In the genomic region with DNA sequence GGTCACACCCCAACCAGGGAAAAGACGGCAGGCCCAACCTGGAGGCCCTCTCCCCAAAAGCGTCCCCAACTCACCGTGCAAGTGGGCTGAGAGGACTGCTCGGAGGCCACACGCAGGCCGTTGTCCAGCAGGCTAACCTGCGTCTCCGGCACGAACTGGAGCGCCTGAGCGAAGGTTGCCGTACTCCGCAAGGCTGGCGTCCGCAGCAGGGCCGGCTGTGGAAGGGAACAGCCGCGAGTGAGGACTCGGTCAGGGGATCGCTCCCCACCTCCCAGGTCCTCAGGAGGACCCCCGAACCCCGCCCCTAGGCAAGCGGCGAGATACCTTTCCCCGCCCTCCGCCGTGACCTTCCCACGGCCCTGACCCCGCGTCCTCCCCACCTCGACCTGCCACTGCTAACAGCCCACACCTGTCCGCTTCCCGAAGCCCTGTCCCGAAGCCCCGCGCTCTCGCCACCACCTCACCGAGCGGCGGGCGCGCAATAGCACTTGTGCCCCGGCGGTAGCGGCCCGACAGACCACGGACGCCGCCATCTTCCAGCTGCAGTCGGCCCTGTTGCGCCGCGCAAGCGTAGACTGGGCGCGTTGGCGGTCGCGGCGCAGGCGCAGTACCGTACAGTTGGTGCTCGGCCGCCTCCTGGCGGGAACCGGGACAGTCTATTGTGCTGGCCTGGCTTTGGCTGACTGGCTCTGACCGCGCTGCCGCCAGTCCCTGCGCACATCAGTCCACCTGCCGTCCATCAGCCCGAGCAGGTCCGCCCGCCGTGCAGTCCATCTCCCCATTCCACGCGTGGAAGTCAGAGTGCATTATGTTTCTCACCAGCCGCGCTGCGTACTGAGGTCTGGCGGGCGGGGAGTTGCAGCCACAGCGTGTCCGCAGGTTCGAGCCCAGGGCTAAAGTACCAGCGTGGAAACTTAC, we compare ENCODE assay signal across 8 cellular contexts. TPM values are rescaled to one million over a fixed set of nuclear protein-coding genes. Genes with fewer than 3 reads are reported as not detected.
DNase-seq lines count a peak whose midpoint lies in the region; ATAC-seq and TF ChIP-seq lines count a peak whose summit lies in the region.

A gene (minus strand): TSS at position 559 of the 918 bp plus-strand sequence. CDS start 26 bp downstream, at position 533.

- intact Hi-C loops in IMR-90 (cut with micrococcal nuclease): loop anchor here (1.0 kb wide), 1 partner anchor 26 kb away; a partner anchor contains a TSS

- H2BK5ac ChIP-seq in IMR-90 (ENCODE audit: low read depth, low read length, poor library complexity, severe bottlenecking): peak within 1 kb of the TSS; percentile 87

- peak within 1 kb of the TSS; percentile 81 for H3K18ac ChIP-seq in IMR-90 (ENCODE audit: low read depth, low read length)

- H2AK9ac ChIP-seq in IMR-90 (replicated peaks; ENCODE audit: low read depth, low read length, poor library complexity): peak within 1 kb of the TSS; percentile 96

- H3K9me1 ChIP-seq in IMR-90 (ENCODE audit: insufficient read depth, low read length): peaks cover 10% of the 10 kb centered on the region

- peaks cover 12 to 45% of the 10 kb centered on the region in 2 experiments; a peak in 3 of 4 replicates for H3K79me1 ChIP-seq in IMR-90 (ENCODE audit: low read depth in 1 of 2, low read length in 2 of 2)

- peak within 1 kb of the TSS; percentile 54; the same call in 1 of the 2 replicates for H3K23ac ChIP-seq in IMR-90 (ENCODE audit: low read depth, low read length)

- H4K91ac ChIP-seq in IMR-90 (ENCODE audit: insufficient read depth, low read depth, low read length): peak within 1 kb of the TSS; percentile 84

- peak; percentile 59 for TF ChIP-seq RAD21 in IMR-90 (IDR thresholded peaks at IDR 0.05; ENCODE audit: low read length)

- peak within 1 kb of the TSS; percentile 93 for H3K27ac ChIP-seq in IMR-90 (ENCODE audit: insufficient read depth, low read length)
- peak within 1 kb of the TSS; percentile 49 for H3K27ac ChIP-seq in epithelial cell of prostate

- H2AFZ ChIP-seq in IMR-90 (replicated peaks; ENCODE audit: low read length, poor library complexity): peak within 1 kb of the TSS; percentile 99

- TF ChIP-seq POLR2A in IMR-90 (IDR thresholded peaks at IDR 0.05; ENCODE audit: low read depth, low read length): peak; percentile 81

- H3K4me3 ChIP-seq in IMR-90 (ENCODE audit: insufficient read depth, low read depth, low read length): peak within 1 kb of the TSS; percentile 90

- H2BK15ac ChIP-seq in IMR-90 (ENCODE audit: low read depth, low read length): peak within 1 kb of the TSS; percentile 23; the same call in 1 of the 3 replicates

- in situ Hi-C loops in IMR-90 (cut with MboI; ENCODE audit: low sequenced_read_pairs): no loop called here

- no peak within 1 kb of the TSS for H2BK20ac ChIP-seq in IMR-90 (ENCODE audit: low read depth, low read length)

- peak within 1 kb of the TSS; percentile 28 for H3K56ac ChIP-seq in IMR-90 (ENCODE audit: extremely low read depth, insufficient read depth, low read length)

- H3K4me1 ChIP-seq in IMR-90 (ENCODE audit: control insufficient read depth, insufficient read depth, low read length): peaks cover 18% of the 10 kb centered on the region

- H4K5ac ChIP-seq in IMR-90 (ENCODE audit: low read depth, low read length): peak within 1 kb of the TSS; percentile 77

- H3K4me2 ChIP-seq in IMR-90 (ENCODE audit: low read depth, low read length): peak within 1 kb of the TSS; percentile 99

- no peaks in the 10 kb centered on the region for H3K9me3 ChIP-seq in IMR-90 (ENCODE audit: control insufficient read depth, insufficient read depth, low read length)

- peak within 1 kb of the TSS; percentile 67 to 94 for H4K8ac ChIP-seq in IMR-90 (ENCODE audit: low read depth in 2 of 2, low read length in 2 of 2)

- peaks cover 4% of the 10 kb centered on the region; the same call in 1 of the 2 replicates for H4K20me1 ChIP-seq in IMR-90 (ENCODE audit: insufficient read depth, low read length)

- BruUV-seq in IMR-90 (replicated peaks; lab: Mats Ljungman, UMichigan): no TSS peak

- peak; percentile 83 for TF ChIP-seq CTCF in IMR-90 (conservative IDR thresholded peaks at IDR 0.05; ENCODE audit: low read depth, low read length)

- peak within 1 kb of the TSS; percentile 93 for H3K9ac ChIP-seq in IMR-90 (ENCODE audit: low read depth, low read length)

- H3K4ac ChIP-seq in IMR-90 (ENCODE audit: low read depth, low read length): peak within 1 kb of the TSS; percentile 88

- H2BK120ac ChIP-seq in IMR-90 (ENCODE audit: low read depth, low read length): peak within 1 kb of the TSS; percentile 78

- H2AK5ac ChIP-seq in IMR-90 (ENCODE audit: low read depth, low read length): peak within 1 kb of the TSS; percentile 94

- CTCF ChIA-PET in IMR-90 (lab: Yijun Ruan, JAX): interaction anchor here (0.5 to 0.8 kb wide), 2 partner anchors 10 to 12 kb away, joined by 3 to 4 read pairs; no protein-coding TSS in a partner anchor

- H3K14ac ChIP-seq in IMR-90 (replicated peaks; ENCODE audit: low read depth, low read length): peak within 1 kb of the TSS; percentile 91

- peaks cover 20% of the 10 kb centered on the region for H3K36me3 ChIP-seq in IMR-90 (ENCODE audit: control insufficient read depth, insufficient read depth, low read length)

- POLR2A ChIA-PET in IMR-90 (lab: Charles Lee; ENCODE audit: unreplicated experiment): no interaction called here

- ATAC-seq in GM21528 (IDR thresholded peaks at IDR 0.05; ENCODE audit: low FRiP score, unreplicated experiment) (peak; percentile 95), IMR-90 (ENCODE audit: low read depth) (peak; percentile 95)

- DNase-seq in DMS153 treated with DMSO at 0.1 percent for 48 hours (lab: John Stamatoyannopoulos, UW; ENCODE audit: unreplicated experiment) (peak; percentile 50), IMR-90 (peak; percentile 90), OCI-M2 (lab: John Stamatoyannopoulos, UW; ENCODE audit: unreplicated experiment) (peak; percentile 32), activated T-cell treated with anti-CD3 and anti-CD28 coated beads for 48 hours (ENCODE audit: low read depth) (peak; percentile 92), epithelial cell of prostate (ENCODE audit: low read depth, low spot score) (peak; percentile 55), mucosa of gallbladder (ENCODE audit: low spot score) (peak; percentile 94)
- peak; percentile 78 for DNase-seq in stimulated activated CD8-positive, alpha-beta memory T cell treated with anti-CD3 and anti-CD28 coated beads, Interleukin-4, amount 100 ng/mL, for 4 hours (ENCODE audit: low read depth in 2 of 2, low spot score in 1 of 2)

- dilution Hi-C loops in IMR-90 (cut with HindIII; ENCODE audit: low sequenced_read_pairs, unreplicated experiment): no loop called here

- no peaks in the 10 kb centered on the region for H3K27me3 ChIP-seq in IMR-90 (ENCODE audit: control insufficient read depth, insufficient read depth, low read length)

- WGBS in IMR-90 (ENCODE audit: extremely low coverage in 2 of 2, insufficient read length in 1 of 2), 2 experiments: 1% methylated on average over 31 of the region's 86 CpGs; no CpG with 5 or more reads in 1 of the 2 experiments

TF ChIP-seq in IMR-90, 13 proteins besides CTCF, POLR2A, EP300 and RAD21:
- TF ChIP-seq RCOR1 (IDR thresholded peaks at IDR 0.05; ENCODE audit: insufficient replicate concordance, low read length): no peak
- 0 out of 2 replicates have a peak, but pooled peaks have one; percentile 44 for TF ChIP-seq MXI1 (IDR thresholded peaks at IDR 0.05; ENCODE audit: borderline replicate concordance, low read depth, low read length)
- TF ChIP-seq, protein P1, sequence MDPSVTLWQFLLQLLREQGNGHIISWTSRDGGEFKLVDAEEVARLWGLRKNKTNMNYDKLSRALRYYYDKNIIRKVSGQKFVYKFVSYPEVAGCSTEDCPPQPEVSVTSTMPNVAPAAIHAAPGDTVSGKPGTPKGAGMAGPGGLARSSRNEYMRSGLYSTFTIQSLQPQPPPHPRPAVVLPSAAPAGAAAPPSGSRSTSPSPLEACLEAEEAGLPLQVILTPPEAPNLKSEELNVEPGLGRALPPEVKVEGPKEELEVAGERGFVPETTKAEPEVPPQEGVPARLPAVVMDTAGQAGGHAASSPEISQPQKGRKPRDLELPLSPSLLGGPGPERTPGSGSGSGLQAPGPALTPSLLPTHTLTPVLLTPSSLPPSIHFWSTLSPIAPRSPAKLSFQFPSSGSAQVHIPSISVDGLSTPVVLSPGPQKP (IDR thresholded peaks at IDR 0.05; ENCODE audit: borderline replicate concordance, low read depth, low read length): no peak
- TF ChIP-seq CEBPB (IDR thresholded peaks at IDR 0.05; ENCODE audit: low read depth, low read length): no peak
- TF ChIP-seq SMC3 (IDR thresholded peaks at IDR 0.05; ENCODE audit: low read depth, low read length): peak; percentile 66
- no peak for TF ChIP-seq MAFK (IDR thresholded peaks at IDR 0.05; ENCODE audit: low read depth, low read length)
- TF ChIP-seq NFE2L2 (IDR thresholded peaks at IDR 0.05; ENCODE audit: low read depth, low read length): no peak
- no peak for TF ChIP-seq FOS (IDR thresholded peaks at IDR 0.05; ENCODE audit: low read depth, low read length)
- TF ChIP-seq, protein P2, sequence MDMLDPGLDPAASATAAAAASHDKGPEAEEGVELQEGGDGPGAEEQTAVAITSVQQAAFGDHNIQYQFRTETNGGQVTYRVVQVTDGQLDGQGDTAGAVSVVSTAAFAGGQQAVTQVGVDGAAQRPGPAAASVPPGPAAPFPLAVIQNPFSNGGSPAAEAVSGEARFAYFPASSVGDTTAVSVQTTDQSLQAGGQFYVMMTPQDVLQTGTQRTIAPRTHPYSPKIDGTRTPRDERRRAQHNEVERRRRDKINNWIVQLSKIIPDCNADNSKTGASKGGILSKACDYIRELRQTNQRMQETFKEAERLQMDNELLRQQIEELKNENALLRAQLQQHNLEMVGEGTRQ (IDR thresholded peaks at IDR 0.05; ENCODE audit: low read depth, low read length): no peak
- TF ChIP-seq CHD1 (IDR thresholded peaks at IDR 0.05; ENCODE audit: low read depth, low read length): no peak
- TF ChIP-seq MAZ (IDR thresholded peaks at IDR 0.05; ENCODE audit: borderline replicate concordance, low read depth, low read length): no peak
- TF ChIP-seq RFX5 (IDR thresholded peaks at IDR 0.05; ENCODE audit: low read depth, low read length): no peak
- TF ChIP-seq BHLHE40 (IDR thresholded peaks at IDR 0.05; ENCODE audit: low read depth, low read length): no peak
TF ChIP-seq in IMR-90: peak in this region for 2.

RNA-seq across cellular contexts. Expression of the gene that starts here (rescaled TPM):
- total RNA-seq in IMR-90 (2012; rRNA removed) (952 and 1,365 TPM in 2 replicates), mucosa of gallbladder (193 TPM)
- polyA plus RNA-seq in IMR-90 (2012; rRNA removed): 410 and 474 TPM in 2 replicates
- 589 and 721 TPM in 2 replicates for polyA plus RNA-seq in IMR-90 (2012; cell fraction: cytosol; rRNA removed)
- 253 and 529 TPM in 2 replicates for polyA plus RNA-seq in IMR-90 (2012; cell fraction: nucleus; rRNA removed; ENCODE audit: low replicate concordance)

Comparison
In these comparisons a context has a peak if more than half of its experiments do, and no peak if none do; other contexts are left out.
1. Peak in every context shown above with its lines: DNase-seq, ATAC-seq, H3K4me3 ChIP-seq and H3K27ac ChIP-seq.
2. DNase-seq: peak in every context shown above with its lines; median percentile 94 in mucosa of gallbladder; 92 in activated T-cell treated with anti-CD3 and anti-CD28 coated beads for 48 hours; 90 in IMR-90; 78 in stimulated activated CD8-positive, alpha-beta memory T cell treated with anti-CD3 and anti-CD28 coated beads, Interleukin-4, amount 100 ng/mL, for 4 hours; 55 in epithelial cell of prostate; 50 in DMS153 treated with DMSO at 0.1 percent for 48 hours; 32 in OCI-M2.